11 cellular contexts compared by ENCODE assay signal in the genomic region with DNA sequence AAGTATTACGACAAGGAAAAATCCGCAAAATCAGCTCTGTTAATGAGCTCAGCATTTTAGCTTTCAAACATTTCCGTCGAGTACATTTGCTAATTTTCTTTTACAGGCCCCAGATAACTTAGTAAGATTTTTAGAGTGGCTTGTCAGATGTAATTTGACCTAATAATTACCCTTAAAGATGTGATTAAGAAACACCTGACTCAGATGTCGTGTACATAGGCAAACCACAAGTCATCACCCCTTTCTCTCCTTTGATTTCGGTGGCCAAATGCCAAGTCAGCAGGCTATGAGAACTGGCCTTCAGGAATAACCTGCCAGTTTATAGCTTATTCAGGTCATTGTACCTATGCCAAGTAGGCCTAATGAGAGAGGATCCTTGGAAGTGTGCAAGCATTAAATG.
DNase-seq lines count a peak whose midpoint lies in the region; ATAC-seq and TF ChIP-seq lines count a peak whose summit lies in the region.
"Had no signal": no experiment of that assay in that cellular context is flagged by ENCODE, and none has a peak within 500 bp of the region (broad histone marks: within the 10 kb centered on the region; RNA-seq: fewer than 3 reads in every experiment).

No MANE protein-coding gene starts in this region.

- peaks cover 10% of the 10 kb centered on the region for H3K4me1 Mint-ChIP-seq in MCF 10A (ENCODE audit: insufficient read depth, unreplicated experiment)
- H3K4me1 Mint-ChIP-seq in activated T-helper 2 cell treated with anti-CD3 and anti-CD28 coated beads, Interferon-gamma antibody, Interleukin-2, Interleukin-4, amounts not matched to agents 10 μg/mL and 5 μg/mL and 100 μg/mL, durations not matched to agents 14 hours and 24 hours and 36 hours (ENCODE audit: low read depth) = no peaks in the 10 kb centered on the region
- H3K4me1 Mint-ChIP-seq: activated CD4-positive, alpha-beta T cell treated with anti-CD3 and anti-CD28 coated beads, Interleukin-2, amount 10 ng/mL, durations not matched to agents 24 days and 14 days had no signal

- WGBS in heart left ventricle, 4 donors = 40 to 64% (median 52%) methylated on average over 6 of the region's 6 CpGs

- TF ChIP-seq POLR2A in breast epithelium (IDR thresholded peaks at IDR 0.05) = no peak
- no peak for TF ChIP-seq POLR2A in heart left ventricle (IDR thresholded peaks at IDR 0.05)

- no peaks in the 10 kb centered on the region for H3K9me3 Mint-ChIP-seq in MCF 10A (ENCODE audit: unreplicated experiment)
- peaks cover 23% of the 10 kb centered on the region for H3K9me3 Mint-ChIP-seq in activated T-helper 2 cell treated with anti-CD3 and anti-CD28 coated beads, Interferon-gamma antibody, Interleukin-2, Interleukin-4, amounts not matched to agents 10 μg/mL and 5 μg/mL and 100 μg/mL, durations not matched to agents 14 hours and 24 hours and 36 hours
- H3K9me3 Mint-ChIP-seq: activated CD4-positive, alpha-beta T cell treated with anti-CD3 and anti-CD28 coated beads, Interleukin-2, amount 10 ng/mL, durations not matched to agents 24 days and 14 days had no signal

- peak; percentile 98 for DNase-seq in MCF 10A (ENCODE audit: unreplicated experiment)
- no peak for DNase-seq in breast epithelium (ENCODE audit: low spot score in 2 of 2)
- peak; percentile 60 for DNase-seq in RKO (ENCODE audit: low spot score)
- peak in 4 of 5 donors; percentile 60 to 73 (median 66) for DNase-seq in heart left ventricle
- DNase-seq in activated T-helper 2 cell treated with anti-CD3 and anti-CD28 coated beads, Interferon-gamma antibody, Interleukin-2, Interleukin-4, amounts not matched to agents 10 μg/mL and 5 μg/mL and 100 μg/mL, durations not matched to agents 14 hours and 24 hours and 36 hours (ENCODE audit: low spot score) = no peak
- no peak for DNase-seq in T-helper 1 cell
- DNase-seq in NK-92 (lab: John Stamatoyannopoulos, UW; ENCODE audit: unreplicated experiment) = no peak
- DNase-seq: activated CD4-positive, alpha-beta T cell treated with anti-CD3 and anti-CD28 coated beads, Interleukin-2, amount 10 ng/mL, durations not matched to agents 24 days and 14 days; AML-193; central memory CD4-positive, alpha-beta T cell had no signal

- H3K9me3 ChIP-seq in breast epithelium = no peaks in the 10 kb centered on the region
- H3K9me3 ChIP-seq in heart left ventricle = no peaks in the 10 kb centered on the region

- H3K27ac ChIP-seq in breast epithelium = no peak overlapping the region
- H3K27ac ChIP-seq in heart left ventricle = peak overlapping the region; percentile 11 to 89 (median 68)

- POLR2A ChIA-PET in MCF 10A (lab: Yijun Ruan, JAX) = interaction anchor here (0.8 kb wide), 1 partner anchor 8 kb away, joined by 3 read pairs; no protein-coding TSS in a partner anchor

- BruUV-seq in MCF 10A (replicated peaks; lab: Mats Ljungman, UMichigan) = no TSS peak

- no peaks in the 10 kb centered on the region for H3K36me3 Mint-ChIP-seq in MCF 10A (ENCODE audit: insufficient read depth, unreplicated experiment)
- no peaks in the 10 kb centered on the region for H3K36me3 Mint-ChIP-seq in activated T-helper 2 cell treated with anti-CD3 and anti-CD28 coated beads, Interferon-gamma antibody, Interleukin-2, Interleukin-4, amounts not matched to agents 10 μg/mL and 5 μg/mL and 100 μg/mL, durations not matched to agents 14 hours and 24 hours and 36 hours (ENCODE audit: low read depth)

- H3K27me3 ChIP-seq in breast epithelium (no peaks in the 10 kb centered on the region), heart left ventricle (no peaks in the 10 kb centered on the region)

- intact Hi-C loops in MCF 10A (cut with micrococcal nuclease) = no loop called here
- intact Hi-C loops in breast epithelium (cut with DNase I; ENCODE audit: low total_unique reads) = no loop called here
- intact Hi-C loops in heart left ventricle (cut with DNase I) = no loop called here
- intact Hi-C loops in activated T-helper 2 cell treated with anti-CD3 and anti-CD28 coated beads, Interferon-gamma antibody, Interleukin-2, Interleukin-4, amounts not matched to agents 10 μg/mL and 5 μg/mL and 100 μg/mL, durations not matched to agents 14 hours and 24 hours and 36 hours (cut with micrococcal nuclease) = no loop called here

- no peaks in the 10 kb centered on the region for H3K4me1 ChIP-seq in breast epithelium
- peaks cover 0 to 27% (median 2%) of the 10 kb centered on the region in 12 donors for H3K4me1 ChIP-seq in heart left ventricle

- ATAC-seq in heart left ventricle (peak; percentile 84 to 91 (median 86)), HG03457 (IDR thresholded peaks at IDR 0.05; ENCODE audit: unreplicated experiment) (no peak)

- no peaks in the 10 kb centered on the region for H3K36me3 ChIP-seq in breast epithelium
- no peaks in the 10 kb centered on the region for H3K36me3 ChIP-seq in heart left ventricle

- no peak overlapping the region for H3K27ac Mint-ChIP-seq in MCF 10A (ENCODE audit: low read depth, unreplicated experiment)
- H3K27ac Mint-ChIP-seq in activated T-helper 2 cell treated with anti-CD3 and anti-CD28 coated beads, Interferon-gamma antibody, Interleukin-2, Interleukin-4, amounts not matched to agents 10 μg/mL and 5 μg/mL and 100 μg/mL, durations not matched to agents 14 hours and 24 hours and 36 hours = no peak overlapping the region
- H3K27ac Mint-ChIP-seq: activated CD4-positive, alpha-beta T cell treated with anti-CD3 and anti-CD28 coated beads, Interleukin-2, amount 10 ng/mL, durations not matched to agents 24 days and 14 days had no signal

- H3K4me3 Mint-ChIP-seq in MCF 10A (ENCODE audit: unreplicated experiment) = no peak overlapping the region
- H3K4me3 Mint-ChIP-seq in activated T-helper 2 cell treated with anti-CD3 and anti-CD28 coated beads, Interferon-gamma antibody, Interleukin-2, Interleukin-4, amounts not matched to agents 10 μg/mL and 5 μg/mL and 100 μg/mL, durations not matched to agents 14 hours and 24 hours and 36 hours (ENCODE audit: low read depth) = no peak overlapping the region
- H3K4me3 Mint-ChIP-seq: activated CD4-positive, alpha-beta T cell treated with anti-CD3 and anti-CD28 coated beads, Interleukin-2, amount 10 ng/mL, durations not matched to agents 24 days and 14 days had no signal

- no peaks in the 10 kb centered on the region for H3K27me3 Mint-ChIP-seq in MCF 10A (ENCODE audit: insufficient read depth, unreplicated experiment)
- no peaks in the 10 kb centered on the region for H3K27me3 Mint-ChIP-seq in activated T-helper 2 cell treated with anti-CD3 and anti-CD28 coated beads, Interferon-gamma antibody, Interleukin-2, Interleukin-4, amounts not matched to agents 10 μg/mL and 5 μg/mL and 100 μg/mL, durations not matched to agents 14 hours and 24 hours and 36 hours (ENCODE audit: low read depth)
- H3K27me3 Mint-ChIP-seq: activated CD4-positive, alpha-beta T cell treated with anti-CD3 and anti-CD28 coated beads, Interleukin-2, amount 10 ng/mL, durations not matched to agents 24 days and 14 days had no signal

- CTCF ChIA-PET in MCF 10A (lab: Yijun Ruan, JAX) = no interaction called here

- TF ChIP-seq CTCF in MCF 10A (IDR thresholded peaks at IDR 0.05; ENCODE audit: unreplicated experiment) (no peak), breast epithelium (IDR thresholded peaks at IDR 0.05) (no peak), heart left ventricle (IDR thresholded peaks at IDR 0.05) (no peak)

- H3K4me3 ChIP-seq in breast epithelium (no peak overlapping the region), heart left ventricle (no peak overlapping the region)

Comparison
In these comparisons a context has a peak if more than half of its experiments do, and no peak if none do; other contexts are left out.
1. DNase-seq: peak in MCF 10A (single experiment), RKO (single experiment) and heart left ventricle (4 of 5); none in breast epithelium (0 of 2), activated T-helper 2 cell treated with anti-CD3 and anti-CD28 coated beads, Interferon-gamma antibody, Interleukin-2, Interleukin-4, amounts not matched to agents 10 μg/mL and 5 μg/mL and 100 μg/mL, durations not matched to agents 14 hours and 24 hours and 36 hours (single experiment), T-helper 1 cell (0 of 5) and NK-92 (single experiment).
2. H3K27ac ChIP-seq: peak in heart left ventricle (12 of 12); none in breast epithelium (0 of 2).